ENCODE assay signal across 1 cellular context in genomic region chr1:36239941-36240637, GRCh38.
TF ChIP-seq lines count a peak whose summit lies in the region.

No MANE protein-coding gene starts in this region.

TF ChIP-seq in HepG2, 621 proteins besides CTCF, POLR2A, EP300 and RAD21 (continued from another document and continues in another):
- no peak for TF ChIP-seq ZBTB2 (CRISPR knock-in tag; IDR thresholded peaks at IDR 0.05; ENCODE audit: low read depth)
- no peak for TF ChIP-seq ZSCAN5A (CRISPR knock-in tag; IDR thresholded peaks at IDR 0.05; ENCODE audit: borderline replicate concordance)
- TF ChIP-seq NFE2 (CRISPR knock-in tag; IDR thresholded peaks at IDR 0.05), result no peak
- peak; percentile 62 for TF ChIP-seq ZBTB33 (CRISPR knock-in tag; IDR thresholded peaks at IDR 0.05)
- TF ChIP-seq CBX1 (IDR thresholded peaks at IDR 0.05; ENCODE audit: low read depth), result no peak
- peak; percentile 20; the same call in 1 of the 2 replicates for TF ChIP-seq PRDM10 (CRISPR knock-in tag; IDR thresholded peaks at IDR 0.05; ENCODE audit: low read depth)
- TF ChIP-seq CHD2 (IDR thresholded peaks at IDR 0.05; ENCODE audit: low read depth, low read length), result no peak
- TF ChIP-seq CREB3 (CRISPR knock-in tag; IDR thresholded peaks at IDR 0.05), result no peak
- TF ChIP-seq KLF11 (CRISPR knock-in tag; IDR thresholded peaks at IDR 0.05), result no peak
- TF ChIP-seq ZNF619 (CRISPR knock-in tag; IDR thresholded peaks at IDR 0.05), result no peak
- TF ChIP-seq RBM39 (IDR thresholded peaks at IDR 0.05; ENCODE audit: low read depth, low read length, poor library complexity, severe bottlenecking), result no peak
- TF ChIP-seq ZSCAN31 (CRISPR knock-in tag; IDR thresholded peaks at IDR 0.05; ENCODE audit: low read depth), result no peak
- no peak for TF ChIP-seq HNF1B (CRISPR knock-in tag; IDR thresholded peaks at IDR 0.05)
- TF ChIP-seq TOE1 (CRISPR knock-in tag; IDR thresholded peaks at IDR 0.05), result no peak
- TF ChIP-seq RXRB (CRISPR knock-in tag; IDR thresholded peaks at IDR 0.05; ENCODE audit: borderline replicate concordance), result peak; percentile 90
- peak; percentile 79 for TF ChIP-seq NR2C2 (CRISPR knock-in tag; IDR thresholded peaks at IDR 0.05; ENCODE audit: borderline replicate concordance)
- peak; percentile 44; the same call in 1 of the 2 replicates for TF ChIP-seq ZFP91 (CRISPR knock-in tag; IDR thresholded peaks at IDR 0.05; ENCODE audit: borderline replicate concordance)
- TF ChIP-seq THAP11 (CRISPR knock-in tag; IDR thresholded peaks at IDR 0.05), result peak; percentile 72
- no peak for TF ChIP-seq THYN1 (CRISPR knock-in tag; IDR thresholded peaks at IDR 0.05; ENCODE audit: borderline replicate concordance, low read depth)
- TF ChIP-seq IRF1 (CRISPR knock-in tag; IDR thresholded peaks at IDR 0.05; ENCODE audit: low read depth), result no peak
- TF ChIP-seq ZNF691 (CRISPR knock-in tag; IDR thresholded peaks at IDR 0.05; ENCODE audit: borderline replicate concordance, low read depth), result no peak
- TF ChIP-seq ZNF343 (CRISPR knock-in tag; IDR thresholded peaks at IDR 0.05), result no peak
- TF ChIP-seq THAP8 (CRISPR knock-in tag; IDR thresholded peaks at IDR 0.05; ENCODE audit: borderline replicate concordance), result no peak
- no peak for TF ChIP-seq U2AF2 (IDR thresholded peaks at IDR 0.05; ENCODE audit: low read depth, low read length)
- no peak for TF ChIP-seq ZNF543 (CRISPR knock-in tag; IDR thresholded peaks at IDR 0.05)
- no peak for TF ChIP-seq SP2 (CRISPR knock-in tag; IDR thresholded peaks at IDR 0.05)
- no peak for TF ChIP-seq ZXDC (CRISPR knock-in tag; IDR thresholded peaks at IDR 0.05)
- peak; percentile 71; the same call in 1 of the 2 replicates for TF ChIP-seq RFXAP (CRISPR knock-in tag; IDR thresholded peaks at IDR 0.05; ENCODE audit: borderline replicate concordance)
- TF ChIP-seq SAFB2 (CRISPR knock-in tag; IDR thresholded peaks at IDR 0.05; ENCODE audit: borderline replicate concordance, low read depth), result no peak
- peak; percentile 51; the same call in 1 of the 2 replicates for TF ChIP-seq PBX2 (CRISPR knock-in tag; IDR thresholded peaks at IDR 0.05)
- no peak for TF ChIP-seq MLLT10 (CRISPR knock-in tag; IDR thresholded peaks at IDR 0.05)
